13 cellular contexts compared by ENCODE assay signal in the genomic region with DNA sequence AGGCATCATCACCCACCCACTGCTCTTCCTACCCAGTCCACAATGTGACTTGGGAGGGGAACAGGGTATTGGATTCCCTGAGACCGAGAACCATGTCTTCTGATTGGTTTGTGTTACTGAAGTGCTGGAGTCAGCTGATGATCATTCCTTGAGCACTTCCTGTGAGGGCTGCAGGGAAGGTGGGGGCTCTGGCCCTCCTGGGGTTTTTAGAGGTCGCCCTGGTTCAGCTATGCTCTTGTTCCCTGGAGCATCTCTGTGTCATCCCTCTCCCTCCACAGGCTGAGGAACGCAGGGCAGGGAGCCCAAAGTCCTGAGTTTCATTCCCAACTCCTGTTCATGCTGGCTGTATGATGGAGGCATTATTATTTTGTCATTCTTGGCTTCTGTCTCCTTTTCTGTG. TPM values are rescaled to one million over a fixed set of nuclear protein-coding genes. Genes with fewer than 3 reads are reported as not detected.
DNase-seq lines count a peak whose midpoint lies in the region; ATAC-seq and TF ChIP-seq lines count a peak whose summit lies in the region.
"Had no signal": no experiment of that assay in that cellular context is flagged by ENCODE, and none has a peak within 500 bp of the region (broad histone marks: within the 10 kb centered on the region; RNA-seq: fewer than 3 reads in every experiment).

No MANE protein-coding gene starts in this region.

- H3K36me3 ChIP-seq in CD8-positive, alpha-beta T cell (ENCODE audit: insufficient read depth, low read length) = peaks cover 4% of the 10 kb centered on the region
- H3K36me3 ChIP-seq in SK-N-SH (replicated peaks in 1 of 2; ENCODE audit: control insufficient read depth in 1 of 2, insufficient read depth in 2 of 2, low read length in 1 of 2) (no peaks in the 10 kb centered on the region), psoas muscle (ENCODE audit: insufficient read depth in 1 of 2, low read depth in 1 of 2) (peaks cover 0 to 5% of the 10 kb centered on the region in 2 donors)

- POLR2A ChIA-PET in CD8-positive, alpha-beta T cell (lab: Charles Lee) = interaction anchor here (0.5 kb wide), 1 partner anchor 117 kb away, joined by 3 read pairs; no protein-coding TSS in a partner anchor
- POLR2A ChIA-PET in SK-N-SH (lab: Yijun Ruan, JAX) = no interaction called here

- H4K20me1 ChIP-seq in SK-N-SH (ENCODE audit: insufficient read depth) = no peaks in the 10 kb centered on the region

- H3F3A ChIP-seq in SK-N-SH (replicated peaks; ENCODE audit: insufficient read depth) = peaks cover 11% of the 10 kb centered on the region

- H3K9me2 ChIP-seq in SK-N-SH = no peaks in the 10 kb centered on the region

- no peak for ATAC-seq in CD8-positive, alpha-beta T cell
- ATAC-seq in psoas muscle = peak; percentile 52 to 69 (median 63)
- no peak for ATAC-seq in activated naive CD4-positive, alpha-beta T cell treated with anti-CD3 and anti-CD28 coated beads, Interleukin-2, amount 50 U/mL, for 72 hours
- ATAC-seq: HCT116 had no signal

- no peak overlapping the region for H3K4me3 ChIP-seq in CD8-positive, alpha-beta T cell (ENCODE audit: low read depth, low read length)
- H3K4me3 ChIP-seq in SK-N-SH (ENCODE audit: low read depth in 2 of 2, low read length in 1 of 2) (no peak overlapping the region), foreskin fibroblast (ENCODE audit: low read depth in 1 of 2, low read length in 2 of 2) (no peak overlapping the region), psoas muscle (peak overlapping the region; percentile 15)

- H3K4me1 Mint-ChIP-seq in CD8-positive, alpha-beta T cell (ENCODE audit: low read depth) = peaks cover 48% of the 10 kb centered on the region

- TF ChIP-seq CTCF in CD8-positive, alpha-beta T cell (IDR thresholded peaks at IDR 0.05) = no peak
- TF ChIP-seq CTCF in SK-N-SH (IDR thresholded peaks at IDR 0.05) = no peak
- TF ChIP-seq CTCF in foreskin fibroblast (IDR thresholded peaks at IDR 0.05; ENCODE audit: low read depth, low read length) = no peak
- no peak for TF ChIP-seq CTCF in psoas muscle (IDR thresholded peaks at IDR 0.05)

- H2AFZ ChIP-seq in SK-N-SH (ENCODE audit: low read depth) = no peak overlapping the region

- intact Hi-C loops in CD8-positive, alpha-beta T cell (cut with DNase I, micrococcal nuclease) = no loop called here
- intact Hi-C loops in psoas muscle (cut with DNase I) = no loop called here

- peaks cover 91% of the 10 kb centered on the region for H3K79me2 ChIP-seq in SK-N-SH (ENCODE audit: insufficient read depth)

- H3K9me3 Mint-ChIP-seq in CD8-positive, alpha-beta T cell = no peaks in the 10 kb centered on the region
- H3K9me3 Mint-ChIP-seq in activated naive CD4-positive, alpha-beta T cell treated with anti-CD3 and anti-CD28 coated beads, Interleukin-2, amount 50 U/mL, for 72 hours = no peaks in the 10 kb centered on the region
- H3K9me3 Mint-ChIP-seq: memory B cell had no signal

- no peaks in the 10 kb centered on the region for H3K27me3 ChIP-seq in CD8-positive, alpha-beta T cell (ENCODE audit: insufficient read depth, low read length)
- H3K27me3 ChIP-seq in SK-N-SH (ENCODE audit: insufficient read depth) (no peaks in the 10 kb centered on the region), psoas muscle (ENCODE audit: insufficient read depth in 3 of 3, low read length in 2 of 3) (no peaks in the 10 kb centered on the region)

- no peak overlapping the region for H3K9ac ChIP-seq in SK-N-SH

- no peak for TF ChIP-seq EP300 in SK-N-SH (IDR thresholded peaks at IDR 0.05; ENCODE audit: borderline replicate concordance in 1 of 2, low read depth in 1 of 2, low read length in 1 of 2)

- TF ChIP-seq RAD21 in SK-N-SH (IDR thresholded peaks at IDR 0.05; ENCODE audit: low read length) = no peak

- H3K9me3 ChIP-seq in CD8-positive, alpha-beta T cell (ENCODE audit: low read length) = no peaks in the 10 kb centered on the region
- H3K9me3 ChIP-seq in SK-N-SH = no peaks in the 10 kb centered on the region
- no peaks in the 10 kb centered on the region for H3K9me3 ChIP-seq in psoas muscle

- 67% methylated on average over 1 of the region's 3 CpGs for WGBS in SK-N-SH (ENCODE audit: low lambda C conversion rate)
- 23 to 43% (median 26%) methylated on average over 3 of the region's 3 CpGs for WGBS in psoas muscle, 3 donors

- DNase-seq in CD8-positive, alpha-beta T cell = no peak
- DNase-seq in SK-N-SH (no peak), foreskin fibroblast (peak; percentile 34 to 58), psoas muscle (peak; percentile 40 to 76), DMS53 treated with DMSO at 0.1 percent for 48 hours (lab: John Stamatoyannopoulos, UW; ENCODE audit: unreplicated experiment) (no peak), activated gamma-delta T cell (lab: John Stamatoyannopoulos, UW) (no peak)
- DNase-seq in stimulated activated CD4-positive, alpha-beta T cell treated with anti-CD3 and anti-CD28 coated beads, Interleukin-12 subunit alpha, Interleukin-12 subunit beta, amount 100 ng/mL, for 4 hours = no peak
- DNase-seq in activated naive CD4-positive, alpha-beta T cell treated with anti-CD3 and anti-CD28 coated beads, Interleukin-2, amount 50 U/mL, for 72 hours (ENCODE audit: low spot score in 2 of 2) = no peak
- DNase-seq: activated T-cell treated with anti-CD3 and anti-CD28 coated beads, Interleukin-2, amount 50 U/mL, for 1 hour; DMS 273 treated with DMSO at 0.1 percent for 48 hours; SW 1271 had no signal

- peaks cover 4% of the 10 kb centered on the region for H3K4me1 ChIP-seq in CD8-positive, alpha-beta T cell (ENCODE audit: insufficient read depth, low read length)
- H3K4me1 ChIP-seq in SK-N-SH (ENCODE audit: control insufficient read depth in 1 of 2, insufficient read depth in 2 of 2, low read depth in 1 of 2, low read length in 1 of 2) (peaks cover 0 to 25% of the 10 kb centered on the region in 2 experiments; a peak in 3 of 4 replicates), psoas muscle (peaks cover 35% of the 10 kb centered on the region)

- CTCF ChIA-PET in CD8-positive, alpha-beta T cell (lab: Charles Lee) = no interaction called here
- CTCF ChIA-PET in SK-N-SH (lab: Yijun Ruan, JAX) = no interaction called here

- no peak overlapping the region for H3K27ac ChIP-seq in CD8-positive, alpha-beta T cell (ENCODE audit: low read depth, low read length)
- H3K27ac ChIP-seq in SK-N-SH (ENCODE audit: low read depth in 2 of 2, low read length in 1 of 2) (peak overlapping the region in 1 of 2 experiments; percentile 62; a peak in 2 of 4 replicates), psoas muscle (peak overlapping the region; percentile 66)

- H3K4me2 ChIP-seq in SK-N-SH = no peak overlapping the region

- H3K36me3 Mint-ChIP-seq in CD8-positive, alpha-beta T cell = peaks cover 38% of the 10 kb centered on the region
- peaks cover 0 to 11% of the 10 kb centered on the region in 2 donors for H3K36me3 Mint-ChIP-seq in activated naive CD4-positive, alpha-beta T cell treated with anti-CD3 and anti-CD28 coated beads, Interleukin-2, amount 50 U/mL, for 72 hours

- H3K27ac Mint-ChIP-seq in CD8-positive, alpha-beta T cell = peak overlapping the region; percentile 62
- no peak overlapping the region for H3K27ac Mint-ChIP-seq in activated naive CD4-positive, alpha-beta T cell treated with anti-CD3 and anti-CD28 coated beads, Interleukin-2, amount 50 U/mL, for 72 hours
- H3K27ac Mint-ChIP-seq: memory B cell had no signal

- H3K4me3 Mint-ChIP-seq in CD8-positive, alpha-beta T cell = no peak overlapping the region
- H3K4me3 Mint-ChIP-seq: memory B cell had no signal

- H3K27me3 Mint-ChIP-seq in CD8-positive, alpha-beta T cell (ENCODE audit: low read depth) = no peaks in the 10 kb centered on the region
- H3K27me3 Mint-ChIP-seq: memory B cell had no signal

TF ChIP-seq in SK-N-SH, 30 proteins besides CTCF, POLR2A, EP300 and RAD21:
- TF ChIP-seq YY1 (IDR thresholded peaks at IDR 0.05; ENCODE audit: low read depth) = no peak
- TF ChIP-seq, protein P1, sequence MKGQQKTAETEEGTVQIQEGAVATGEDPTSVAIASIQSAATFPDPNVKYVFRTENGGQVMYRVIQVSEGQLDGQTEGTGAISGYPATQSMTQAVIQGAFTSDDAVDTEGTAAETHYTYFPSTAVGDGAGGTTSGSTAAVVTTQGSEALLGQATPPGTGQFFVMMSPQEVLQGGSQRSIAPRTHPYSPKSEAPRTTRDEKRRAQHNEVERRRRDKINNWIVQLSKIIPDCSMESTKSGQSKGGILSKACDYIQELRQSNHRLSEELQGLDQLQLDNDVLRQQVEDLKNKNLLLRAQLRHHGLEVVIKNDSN (IDR thresholded peaks at IDR 0.05; ENCODE audit: borderline replicate concordance, low read depth) = peak; percentile 31; the same call in 1 of the 2 replicates
TF ChIP-seq in SK-N-SH: peak in this region for 1.

RNA-seq across cellular contexts. Expression of a gene that starts 6.7 kb away (rescaled TPM):
- total RNA-seq in CD8-positive, alpha-beta T cell = 10 to 100 TPM; 30.7 to 30.8 TPM
- 21.7 and 27.1 TPM in 2 replicates for polyA plus RNA-seq in SK-N-SH (2012; rRNA removed)
- 11.6 and 17.6 TPM in 2 replicates for polyA plus RNA-seq in SK-N-SH (2012; cell fraction: cytosol; rRNA removed)
- polyA plus RNA-seq in SK-N-SH (2012; cell fraction: nucleus; rRNA removed) = 44.4 and 48.1 TPM in 2 replicates
- total RNA-seq in psoas muscle = 10 to 100 TPM; 32.0 to 34.1 (median 33.1) TPM
- polyA plus RNA-seq in psoas muscle = 10 to 100 TPM; 12.0 to 31.0 (median 17.8) TPM
- 10 to 100 TPM; 19.4 to 48.7 TPM for total RNA-seq in activated naive CD4-positive, alpha-beta T cell treated with anti-CD3 and anti-CD28 coated beads, Interleukin-2, amount 50 U/mL, for 72 hours

RNA-seq across cellular contexts. Expression of a gene that starts 22.1 kb away (rescaled TPM):
- total RNA-seq in CD8-positive, alpha-beta T cell = 100 to 1,000 TPM; 200 to 210 TPM
- polyA plus RNA-seq in SK-N-SH (2012; rRNA removed) (65.8 and 67.1 TPM in 2 replicates), psoas muscle (10 to 100 TPM; 26.2 to 51.8 (median 51.3) TPM)
- polyA plus RNA-seq in SK-N-SH (2012; cell fraction: cytosol; rRNA removed) = 31.3 and 43.2 TPM in 2 replicates
- 106 and 141 TPM in 2 replicates for polyA plus RNA-seq in SK-N-SH (2012; cell fraction: nucleus; rRNA removed)
- 10 to 100 TPM; 31.9 to 48.8 (median 40.8) TPM for total RNA-seq in psoas muscle
- 100 to 1,000 TPM; 137 to 142 TPM for total RNA-seq in activated naive CD4-positive, alpha-beta T cell treated with anti-CD3 and anti-CD28 coated beads, Interleukin-2, amount 50 U/mL, for 72 hours

Comparison
In these comparisons a context has a peak if more than half of its experiments do, and no peak if none do; other contexts are left out.
1. ATAC-seq: peak in psoas muscle (4 of 4); none in CD8-positive, alpha-beta T cell (single experiment) and activated naive CD4-positive, alpha-beta T cell treated with anti-CD3 and anti-CD28 coated beads, Interleukin-2, amount 50 U/mL, for 72 hours (0 of 2).
2. DNase-seq: peak in foreskin fibroblast (2 of 2) and psoas muscle (2 of 2); none in CD8-positive, alpha-beta T cell (0 of 7), SK-N-SH (single experiment), DMS53 treated with DMSO at 0.1 percent for 48 hours (single experiment), stimulated activated CD4-positive, alpha-beta T cell treated with anti-CD3 and anti-CD28 coated beads, Interleukin-12 subunit alpha, Interleukin-12 subunit beta, amount 100 ng/mL, for 4 hours (single experiment), activated gamma-delta T cell (single experiment) and activated naive CD4-positive, alpha-beta T cell treated with anti-CD3 and anti-CD28 coated beads, Interleukin-2, amount 50 U/mL, for 72 hours (0 of 2).